28 cellular contexts compared by ENCODE assay signal in genomic region chr14:71515520-71515919, GRCh38.
"Had no signal": no experiment of that assay in that cellular context is flagged by ENCODE, and none has a peak within 500 bp of the region (broad histone marks: within the 10 kb centered on the region; RNA-seq: fewer than 3 reads in every experiment).

No MANE protein-coding gene starts in this region.

- H3K27ac Mint-ChIP-seq: dendritic cell treated with granulocyte-macrophage colony-stimulating factor and Interleukin-4, amounts not matched to agents 40 ng/mL and 50 ng/mL, for 4 days; endodermal cell; type B pancreatic cell had no signal

- H3K4me2 ChIP-seq: hepatocyte, smooth muscle cell had no signal

- H3K4me3 Mint-ChIP-seq: dendritic cell treated with granulocyte-macrophage colony-stimulating factor and Interleukin-4, amounts not matched to agents 40 ng/mL and 50 ng/mL, for 4 days; endodermal cell; neural crest cell; type B pancreatic cell had no signal

- H3K27me3 Mint-ChIP-seq: dendritic cell treated with granulocyte-macrophage colony-stimulating factor and Interleukin-4, amounts not matched to agents 40 ng/mL and 50 ng/mL, for 4 days; naive thymus-derived CD8-positive, alpha-beta T cell; type B pancreatic cell had no signal

- H3K4me3 ChIP-seq: colonic mucosa, gastrocnemius medialis, heart left ventricle, hepatocyte, left lung, prostate gland, right atrium auricular region, smooth muscle cell, stomach, tibial artery had no signal

- DNase-seq: colonic mucosa; effector CD8-positive, alpha-beta T cell; endodermal cell; foreskin fibroblast; gastrocnemius medialis; heart left ventricle; left cardiac atrium; left lung; mesendoderm; midbrain; naive thymus-derived CD8-positive, alpha-beta T cell; stimulated activated CD4-positive, alpha-beta T cell treated with anti-CD3 and anti-CD28 coated beads, Interleukin-12 subunit alpha, Interleukin-12 subunit beta, amount 100 ng/mL, for 4 hours; stimulated activated CD4-positive, alpha-beta T cell treated with anti-CD3 and anti-CD28 coated beads, Interleukin-1b, Interleukin-23, amount 100 ng/mL, for 48 hours; stimulated activated CD4-positive, alpha-beta T cell treated with anti-CD3 and anti-CD28 coated beads, Interleukin-4, amount 100 ng/mL, for 1 hour; stimulated activated CD8-positive, alpha-beta memory T cell treated with anti-CD3 and anti-CD28 coated beads, Interleukin-4, amount 100 ng/mL, for 48 hours; stimulated activated naive CD4-positive, alpha-beta T cell treated with Interleukin-2 at 50 U/mL for 16 hours; stomach; tibial artery had no signal

- H3K9me3 Mint-ChIP-seq: dendritic cell treated with granulocyte-macrophage colony-stimulating factor and Interleukin-4, amounts not matched to agents 40 ng/mL and 50 ng/mL, for 4 days; naive thymus-derived CD8-positive, alpha-beta T cell had no signal

- H3K36me3 ChIP-seq: colonic mucosa, gastrocnemius medialis, prostate gland, right atrium auricular region had no signal

- H3K27ac ChIP-seq: colonic mucosa, epithelial cell of prostate, gastrocnemius medialis, heart left ventricle, hepatocyte, left lung, prostate gland, right atrium auricular region, stomach, tibial artery had no signal

- H3K9me3 ChIP-seq: colonic mucosa, gastrocnemius medialis, heart left ventricle, left lung, prostate gland, right atrium auricular region, stomach, tibial artery had no signal

- H2AFZ ChIP-seq: hepatocyte had no signal

- H3K27me3 ChIP-seq: colonic mucosa, gastrocnemius medialis, heart left ventricle, hepatocyte, left lung, right atrium auricular region, stomach, tibial artery had no signal

- ATAC-seq: esophagus mucosa; gastrocnemius medialis; heart left ventricle; left cardiac atrium; naive thymus-derived CD8-positive, alpha-beta T cell; sciatic nerve had no signal

- H3K4me1 ChIP-seq: colonic mucosa, gastrocnemius medialis, heart left ventricle, left lung, prostate gland, right atrium auricular region had no signal
